In genomic region chr20:31515775-31516107, GRCh38 we compare ENCODE assay signal across 1 cellular context.
TF ChIP-seq lines count a peak whose summit lies in the region.

No MANE protein-coding gene starts in this region.

TF ChIP-seq in IMR-90, 13 proteins besides CTCF, POLR2A, EP300 and RAD21:
- no peak for TF ChIP-seq CEBPB (IDR thresholded peaks at IDR 0.05; ENCODE audit: low read depth, low read length)
- TF ChIP-seq BHLHE40 (IDR thresholded peaks at IDR 0.05; ENCODE audit: low read depth, low read length), result no peak
- no peak for TF ChIP-seq ELK1 (IDR thresholded peaks at IDR 0.05; ENCODE audit: borderline replicate concordance, low read depth, low read length)
- no peak for TF ChIP-seq MAFK (IDR thresholded peaks at IDR 0.05; ENCODE audit: low read depth, low read length)
- TF ChIP-seq, protein P1, sequence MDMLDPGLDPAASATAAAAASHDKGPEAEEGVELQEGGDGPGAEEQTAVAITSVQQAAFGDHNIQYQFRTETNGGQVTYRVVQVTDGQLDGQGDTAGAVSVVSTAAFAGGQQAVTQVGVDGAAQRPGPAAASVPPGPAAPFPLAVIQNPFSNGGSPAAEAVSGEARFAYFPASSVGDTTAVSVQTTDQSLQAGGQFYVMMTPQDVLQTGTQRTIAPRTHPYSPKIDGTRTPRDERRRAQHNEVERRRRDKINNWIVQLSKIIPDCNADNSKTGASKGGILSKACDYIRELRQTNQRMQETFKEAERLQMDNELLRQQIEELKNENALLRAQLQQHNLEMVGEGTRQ (IDR thresholded peaks at IDR 0.05; ENCODE audit: low read depth, low read length), result no peak
- no peak for TF ChIP-seq FOS (IDR thresholded peaks at IDR 0.05; ENCODE audit: low read depth, low read length)
- no peak for TF ChIP-seq NFE2L2 (IDR thresholded peaks at IDR 0.05; ENCODE audit: low read depth, low read length)
- no peak for TF ChIP-seq CHD1 (IDR thresholded peaks at IDR 0.05; ENCODE audit: low read depth, low read length)
- TF ChIP-seq SMC3 (IDR thresholded peaks at IDR 0.05; ENCODE audit: low read depth, low read length), result no peak
- TF ChIP-seq MAZ (IDR thresholded peaks at IDR 0.05; ENCODE audit: borderline replicate concordance, low read depth, low read length), result no peak
- TF ChIP-seq MXI1 (IDR thresholded peaks at IDR 0.05; ENCODE audit: borderline replicate concordance, low read depth, low read length), result no peak
- no peak for TF ChIP-seq RFX5 (IDR thresholded peaks at IDR 0.05; ENCODE audit: low read depth, low read length)
- no peak for TF ChIP-seq RCOR1 (IDR thresholded peaks at IDR 0.05; ENCODE audit: insufficient replicate concordance, low read length)
